In the genomic region with DNA sequence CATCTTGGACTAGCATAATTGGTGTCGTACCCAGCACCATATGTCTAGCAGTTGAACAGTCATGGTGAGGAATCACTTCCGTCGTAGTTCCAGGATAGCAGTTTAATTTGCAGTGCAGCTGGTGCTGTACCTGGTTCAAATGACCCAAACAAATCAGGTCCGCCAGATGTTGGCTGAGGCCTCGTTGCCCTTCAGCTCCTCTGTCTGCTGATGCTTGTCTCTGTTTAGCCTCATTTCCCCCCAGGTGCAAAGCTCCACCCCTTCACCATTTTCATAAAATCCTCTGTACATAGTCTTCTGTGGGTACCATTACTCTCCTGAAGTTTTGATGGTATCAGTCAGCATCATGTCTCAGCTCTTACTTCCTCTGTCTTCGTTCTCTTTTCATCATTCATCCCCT, we compare ENCODE assay signal across 1 cellular context.
TF ChIP-seq lines count a peak whose summit lies in the region.

No MANE protein-coding gene starts in this region.

TF ChIP-seq in SK-N-SH, 30 proteins besides CTCF, POLR2A, EP300 and RAD21 (continued from another document):
- TF ChIP-seq RFX5 (IDR thresholded peaks at IDR 0.05; ENCODE audit: low read length) (no peak), FOSL2 (IDR thresholded peaks at IDR 0.05; ENCODE audit: borderline replicate concordance, low read depth) (no peak), JUND (IDR thresholded peaks at IDR 0.05) (no peak), FOXJ3 (CRISPR knock-in tag; IDR thresholded peaks at IDR 0.05) (no peak), CHD2 (IDR thresholded peaks at IDR 0.05; ENCODE audit: low read length, partially characterized antibody) (no peak)
- TF ChIP-seq, protein P1, sequence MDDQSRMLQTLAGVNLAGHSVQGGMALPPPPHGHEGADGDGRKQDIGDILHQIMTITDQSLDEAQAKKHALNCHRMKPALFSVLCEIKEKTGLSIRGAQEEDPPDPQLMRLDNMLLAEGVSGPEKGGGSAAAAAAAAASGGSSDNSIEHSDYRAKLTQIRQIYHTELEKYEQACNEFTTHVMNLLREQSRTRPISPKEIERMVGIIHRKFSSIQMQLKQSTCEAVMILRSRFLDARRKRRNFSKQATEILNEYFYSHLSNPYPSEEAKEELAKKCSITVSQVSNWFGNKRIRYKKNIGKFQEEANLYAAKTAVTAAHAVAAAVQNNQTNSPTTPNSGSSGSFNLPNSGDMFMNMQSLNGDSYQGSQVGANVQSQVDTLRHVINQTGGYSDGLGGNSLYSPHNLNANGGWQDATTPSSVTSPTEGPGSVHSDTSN (IDR thresholded peaks at IDR 0.05) = no peak
